ENCODE assay signal across 17 cellular contexts in the genomic region with DNA sequence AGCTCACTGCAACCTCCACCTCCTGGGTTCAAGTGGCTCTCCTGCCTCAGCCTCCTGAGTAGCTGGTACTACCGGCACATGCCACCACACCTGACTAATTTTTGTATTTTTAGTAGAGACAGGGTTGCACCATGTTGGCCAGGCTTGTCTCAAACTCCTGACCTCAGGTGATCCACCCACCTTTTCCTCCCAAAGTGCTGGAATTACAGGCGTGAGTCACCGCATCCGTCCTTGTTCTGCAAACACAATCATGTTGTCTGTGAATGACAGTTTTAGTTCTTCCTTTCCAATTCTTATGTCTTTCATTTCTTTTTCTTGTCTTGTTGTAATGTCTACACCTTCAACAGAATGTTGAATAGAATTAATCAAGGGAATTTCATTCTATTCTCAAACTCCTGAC. TPM values are rescaled to one million over a fixed set of nuclear protein-coding genes. Genes with fewer than 3 reads are reported as not detected.
A peak's percentile ranks its signal among the peaks of the same experiment; 100 is the strongest.
DNase-seq lines count a peak whose midpoint lies in the region; ATAC-seq and TF ChIP-seq lines count a peak whose summit lies in the region.
"Had no signal": no experiment of that assay in that cellular context is flagged by ENCODE, and none has a peak within 500 bp of the region (broad histone marks: within the 10 kb centered on the region; RNA-seq: fewer than 3 reads in every experiment).

No MANE protein-coding gene starts in this region.

- no peaks in the 10 kb centered on the region for H3K36me3 Mint-ChIP-seq in activated T-helper 17 cell treated with anti-CD3 and anti-CD28 coated beads, Interleukin-2, amount 50 U/mL, for 72 hours (ENCODE audit: low read depth)
- H3K36me3 Mint-ChIP-seq in nephron progenitor cell (ENCODE audit: low read depth), result peaks cover 8% of the 10 kb centered on the region
- H3K36me3 Mint-ChIP-seq: CD14-positive monocyte; CD8-positive, alpha-beta memory T cell had no signal

- H3K27me3 Mint-ChIP-seq in activated T-helper 17 cell treated with anti-CD3 and anti-CD28 coated beads, Interleukin-2, amount 50 U/mL, for 72 hours, result peaks cover 6% of the 10 kb centered on the region
- H3K27me3 Mint-ChIP-seq in nephron progenitor cell (ENCODE audit: low read depth, poor library complexity), result peaks cover 46% of the 10 kb centered on the region

- peak overlapping the region; percentile 34 for H3K27ac Mint-ChIP-seq in activated T-helper 17 cell treated with anti-CD3 and anti-CD28 coated beads, Interleukin-2, amount 50 U/mL, for 72 hours
- H3K27ac Mint-ChIP-seq in nephron progenitor cell, result peak overlapping the region; percentile 56
- H3K27ac Mint-ChIP-seq: CD14-positive monocyte; CD8-positive, alpha-beta memory T cell had no signal

- peaks cover 7% of the 10 kb centered on the region for H3K4me1 Mint-ChIP-seq in activated T-helper 17 cell treated with anti-CD3 and anti-CD28 coated beads, Interleukin-2, amount 50 U/mL, for 72 hours
- no peaks in the 10 kb centered on the region for H3K4me1 Mint-ChIP-seq in nephron progenitor cell

- TF ChIP-seq CTCF in nephron progenitor cell (IDR thresholded peaks at IDR 0.05), result no peak

- ATAC-seq in activated T-helper 17 cell treated with anti-CD3 and anti-CD28 coated beads, Interleukin-2, amount 50 U/mL, for 72 hours (replicated peaks), result no peak
- ATAC-seq: A549, GM12878 had no signal

- H3K4me3 Mint-ChIP-seq in activated T-helper 17 cell treated with anti-CD3 and anti-CD28 coated beads, Interleukin-2, amount 50 U/mL, for 72 hours, result peak overlapping the region; percentile 40
- no peak overlapping the region for H3K4me3 Mint-ChIP-seq in nephron progenitor cell
- H3K4me3 Mint-ChIP-seq: CD14-positive monocyte had no signal

- H3K9me3 Mint-ChIP-seq in activated T-helper 17 cell treated with anti-CD3 and anti-CD28 coated beads, Interleukin-2, amount 50 U/mL, for 72 hours, result peaks cover 5% of the 10 kb centered on the region
- peaks cover 43% of the 10 kb centered on the region for H3K9me3 Mint-ChIP-seq in nephron progenitor cell

- DNase-seq in CD1c-positive myeloid dendritic cell (ENCODE audit: extremely low spot score) (peak; percentile 53), Daoy (ENCODE audit: low read depth) (peak; percentile 20), nephron progenitor cell (no peak), nucleus accumbens (lab: John Stamatoyannopoulos, UW) (no peak), C1 segment of cervical spinal cord (lab: John Stamatoyannopoulos, UW) (no peak)
- DNase-seq: BE2C; Caco-2; CD8-positive, alpha-beta memory T cell; DMS53; GM23248; H7; IMR-90 had no signal

RNA-seq across cellular contexts. Expression of a gene that starts 16.3 kb away (rescaled TPM):
- total RNA-seq in Daoy (2014; rRNA removed; shearing (Covaris generic)), result not detected in 2 replicates
- not detected for total RNA-seq in activated T-helper 17 cell treated with anti-CD3 and anti-CD28 coated beads, Interleukin-2, amount 50 U/mL, for 72 hours
- total RNA-seq: Caco-2; CD8-positive, alpha-beta memory T cell; G401; GM12878; GM23248; H7; IMR-90 had no signal

RNA-seq across cellular contexts. Expression of a gene that starts 27.9 kb away (rescaled TPM):
- 12.0 and 14.5 TPM in 2 replicates for total RNA-seq in Daoy (2014; rRNA removed; shearing (Covaris generic))
- total RNA-seq in activated T-helper 17 cell treated with anti-CD3 and anti-CD28 coated beads, Interleukin-2, amount 50 U/mL, for 72 hours, result 10 to 100 TPM; 16.6 to 24.7 TPM

RNA-seq across cellular contexts. Expression of a gene that starts 36.9 kb away (rescaled TPM):
- 9.5 and 16.9 TPM in 2 replicates for total RNA-seq in Daoy (2014; rRNA removed; shearing (Covaris generic))
- total RNA-seq in activated T-helper 17 cell treated with anti-CD3 and anti-CD28 coated beads, Interleukin-2, amount 50 U/mL, for 72 hours, result 10 to 100 TPM; 11.3 to 18.5 TPM

RNA-seq across cellular contexts. Expression of a gene that starts 37.0 kb away (rescaled TPM):
- total RNA-seq in Daoy (2014; rRNA removed; shearing (Covaris generic)), result 31.5 and 33.4 TPM in 2 replicates
- 10 to 100 TPM; 13.0 to 22.0 TPM for total RNA-seq in activated T-helper 17 cell treated with anti-CD3 and anti-CD28 coated beads, Interleukin-2, amount 50 U/mL, for 72 hours

Comparison
In these comparisons a context has a peak if more than half of its experiments do, and no peak if none do; other contexts are left out.
1. DNase-seq: peak in CD1c-positive myeloid dendritic cell (single experiment) and Daoy (single experiment); none in nephron progenitor cell (single experiment), nucleus accumbens (0 of 56) and C1 segment of cervical spinal cord (0 of 14).